In genomic region chr9:123225995-123226394, GRCh38 we compare ENCODE assay signal across 13 cellular contexts. TPM values are rescaled to one million over a fixed set of nuclear protein-coding genes. Genes with fewer than 3 reads are reported as not detected.
DNase-seq lines count a peak whose midpoint lies in the region; ATAC-seq and TF ChIP-seq lines count a peak whose summit lies in the region.
"Had no signal": no experiment of that assay in that cellular context is flagged by ENCODE, and none has a peak within 500 bp of the region (broad histone marks: within the 10 kb centered on the region; RNA-seq: fewer than 3 reads in every experiment).

No MANE protein-coding gene starts in this region.

- H3K4me3 ChIP-seq in MG63 (no peak overlapping the region), tibial nerve (no peak overlapping the region)
- H3K4me3 ChIP-seq: A549, pancreas had no signal

- H3K4me1 Mint-ChIP-seq in activated CD4-positive, alpha-beta T cell treated with anti-CD3 and anti-CD28 coated beads for 36 hours, result peaks cover 30% of the 10 kb centered on the region
- H3K4me1 Mint-ChIP-seq in activated CD4-positive, alpha-beta T cell treated with anti-CD3 and anti-CD28 coated beads, Interleukin-2, amount 10 ng/mL, durations not matched to agents 7 days and 5 days, result peaks cover 16% of the 10 kb centered on the region
- H3K4me1 Mint-ChIP-seq in IgD-negative memory B cell, result peaks cover 37 to 46% (median 40%) of the 10 kb centered on the region in 3 donors
- H3K4me1 Mint-ChIP-seq in activated T-helper 1 cell treated with anti-CD3 and anti-CD28 coated beads, Interleukin-12 subunit alpha, Interleukin-12 subunit beta, Interleukin-2, Interleukin-4 antibody, amounts not matched to agents 30 ng/mL and 10 ng/mL and 1 ng/mL, durations not matched to agents 14 hours and 24 hours and 36 hours (ENCODE audit: low read depth), result peaks cover 23% of the 10 kb centered on the region

- no peaks in the 10 kb centered on the region for H3K9me3 Mint-ChIP-seq in activated CD4-positive, alpha-beta T cell treated with anti-CD3 and anti-CD28 coated beads for 36 hours (ENCODE audit: low read depth)
- no peaks in the 10 kb centered on the region for H3K9me3 Mint-ChIP-seq in activated CD4-positive, alpha-beta T cell treated with anti-CD3 and anti-CD28 coated beads, Interleukin-2, amount 10 ng/mL, durations not matched to agents 7 days and 5 days
- H3K9me3 Mint-ChIP-seq in IgD-negative memory B cell, result no peaks in the 10 kb centered on the region
- no peaks in the 10 kb centered on the region for H3K9me3 Mint-ChIP-seq in activated T-helper 1 cell treated with anti-CD3 and anti-CD28 coated beads, Interleukin-12 subunit alpha, Interleukin-12 subunit beta, Interleukin-2, Interleukin-4 antibody, amounts not matched to agents 30 ng/mL and 10 ng/mL and 1 ng/mL, durations not matched to agents 14 hours and 24 hours and 36 hours
- H3K9me3 Mint-ChIP-seq: endodermal cell, HFFc6, type B pancreatic cell had no signal

- no peaks in the 10 kb centered on the region for H3K27me3 Mint-ChIP-seq in activated CD4-positive, alpha-beta T cell treated with anti-CD3 and anti-CD28 coated beads for 36 hours
- H3K27me3 Mint-ChIP-seq in activated CD4-positive, alpha-beta T cell treated with anti-CD3 and anti-CD28 coated beads, Interleukin-2, amount 10 ng/mL, durations not matched to agents 7 days and 5 days, result no peaks in the 10 kb centered on the region
- no peaks in the 10 kb centered on the region for H3K27me3 Mint-ChIP-seq in IgD-negative memory B cell
- H3K27me3 Mint-ChIP-seq in activated T-helper 1 cell treated with anti-CD3 and anti-CD28 coated beads, Interleukin-12 subunit alpha, Interleukin-12 subunit beta, Interleukin-2, Interleukin-4 antibody, amounts not matched to agents 30 ng/mL and 10 ng/mL and 1 ng/mL, durations not matched to agents 14 hours and 24 hours and 36 hours (ENCODE audit: insufficient read depth), result no peaks in the 10 kb centered on the region
- H3K27me3 Mint-ChIP-seq: type B pancreatic cell had no signal

- peak overlapping the region; percentile 86 for H3K27ac Mint-ChIP-seq in activated CD4-positive, alpha-beta T cell treated with anti-CD3 and anti-CD28 coated beads for 36 hours
- no peak overlapping the region for H3K27ac Mint-ChIP-seq in activated CD4-positive, alpha-beta T cell treated with anti-CD3 and anti-CD28 coated beads, Interleukin-2, amount 10 ng/mL, durations not matched to agents 7 days and 5 days
- peak overlapping the region; percentile 52 to 72 (median 60) for H3K27ac Mint-ChIP-seq in IgD-negative memory B cell
- H3K27ac Mint-ChIP-seq in activated T-helper 1 cell treated with anti-CD3 and anti-CD28 coated beads, Interleukin-12 subunit alpha, Interleukin-12 subunit beta, Interleukin-2, Interleukin-4 antibody, amounts not matched to agents 30 ng/mL and 10 ng/mL and 1 ng/mL, durations not matched to agents 14 hours and 24 hours and 36 hours, result peak overlapping the region; percentile 13
- H3K27ac Mint-ChIP-seq: endodermal cell, HFFc6, type B pancreatic cell had no signal

- H3K9me3 ChIP-seq in MG63 (no peaks in the 10 kb centered on the region), tibial nerve (no peaks in the 10 kb centered on the region)
- H3K9me3 ChIP-seq: A549, pancreas had no signal

- no peaks in the 10 kb centered on the region for H3K4me1 ChIP-seq in tibial nerve
- H3K4me1 ChIP-seq: A549, pancreas had no signal

- CTCF ChIA-PET in activated CD4-positive, alpha-beta T cell treated with anti-CD3 and anti-CD28 coated beads for 36 hours (lab: Charles Lee), result interaction anchor here (0.8 to 3.1 kb wide), 12 partner anchors 8 to 151 kb away, joined by 3 to 17 read pairs (median 4); no protein-coding TSS in a partner anchor
- CTCF ChIA-PET in activated CD4-positive, alpha-beta T cell treated with anti-CD3 and anti-CD28 coated beads, Interleukin-2, amount 10 ng/mL, durations not matched to agents 7 days and 5 days (lab: Charles Lee), result interaction anchor here (0.9 to 1.0 kb wide), 2 partner anchors 54 to 129 kb away, joined by 3 read pairs; no protein-coding TSS in a partner anchor

- no peaks in the 10 kb centered on the region for H3K27me3 ChIP-seq in MG63
- H3K27me3 ChIP-seq in tibial nerve, result no peaks in the 10 kb centered on the region
- H3K27me3 ChIP-seq: pancreas had no signal

- peak; percentile 73 for ATAC-seq in activated CD4-positive, alpha-beta T cell treated with anti-CD3 and anti-CD28 coated beads for 36 hours
- no peak for ATAC-seq in HG03378 (IDR thresholded peaks at IDR 0.05; ENCODE audit: unreplicated experiment)

- TF ChIP-seq POLR2A in tibial nerve (IDR thresholded peaks at IDR 0.05), result no peak

- intact Hi-C loops in activated CD4-positive, alpha-beta T cell treated with anti-CD3 and anti-CD28 coated beads for 36 hours (cut with DNase I, micrococcal nuclease), result loop anchor here (1.0 to 10.0 kb wide), 14 partner anchors 21 to 979 kb away; partner anchors contain the start of genes STRBP (in 2 of the 2), MRRF (in 1 of the 2), RABGAP1 (in 1 of the 2) and RBM18 (in 1 of the 2)
- intact Hi-C loops in activated T-helper 1 cell treated with anti-CD3 and anti-CD28 coated beads, Interleukin-12 subunit alpha, Interleukin-12 subunit beta, Interleukin-2, Interleukin-4 antibody, amounts not matched to agents 30 ng/mL and 10 ng/mL and 1 ng/mL, durations not matched to agents 14 hours and 24 hours and 36 hours (cut with micrococcal nuclease), result loop anchor here (1.0 to 10.0 kb wide), 14 partner anchors 42 to 979 kb away; partner anchors contain the start of genes PDCL, RC3H2, STRBP and ZBTB26

- POLR2A ChIA-PET in activated CD4-positive, alpha-beta T cell treated with anti-CD3 and anti-CD28 coated beads for 36 hours (lab: Charles Lee), result interaction anchor here (0.6 to 1.0 kb wide), 3 partner anchors 33 to 321 kb away, joined by 3 to 9 read pairs (median 3); partner anchors contain the start of genes RC3H2 and ZBTB6
- POLR2A ChIA-PET in activated CD4-positive, alpha-beta T cell treated with anti-CD3 and anti-CD28 coated beads, Interleukin-2, amount 10 ng/mL, durations not matched to agents 7 days and 5 days (lab: Charles Lee), result no interaction called here

- peak overlapping the region; percentile 27 for H3K4me3 Mint-ChIP-seq in activated CD4-positive, alpha-beta T cell treated with anti-CD3 and anti-CD28 coated beads for 36 hours
- H3K4me3 Mint-ChIP-seq in activated CD4-positive, alpha-beta T cell treated with anti-CD3 and anti-CD28 coated beads, Interleukin-2, amount 10 ng/mL, durations not matched to agents 7 days and 5 days, result no peak overlapping the region
- peak overlapping the region in 1 of 4 donors; percentile 74 for H3K4me3 Mint-ChIP-seq in IgD-negative memory B cell
- peak overlapping the region; percentile 24 for H3K4me3 Mint-ChIP-seq in activated T-helper 1 cell treated with anti-CD3 and anti-CD28 coated beads, Interleukin-12 subunit alpha, Interleukin-12 subunit beta, Interleukin-2, Interleukin-4 antibody, amounts not matched to agents 30 ng/mL and 10 ng/mL and 1 ng/mL, durations not matched to agents 14 hours and 24 hours and 36 hours
- H3K4me3 Mint-ChIP-seq: endodermal cell, HFFc6, type B pancreatic cell had no signal

- DNase-seq in activated CD4-positive, alpha-beta T cell treated with anti-CD3 and anti-CD28 coated beads for 36 hours, result no peak
- DNase-seq in activated CD4-positive, alpha-beta T cell treated with anti-CD3 and anti-CD28 coated beads, Interleukin-2, amount 10 ng/mL, durations not matched to agents 7 days and 5 days, result no peak
- DNase-seq in activated T-helper 1 cell treated with anti-CD3 and anti-CD28 coated beads, Interleukin-12 subunit alpha, Interleukin-12 subunit beta, Interleukin-2, Interleukin-4 antibody, amounts not matched to agents 30 ng/mL and 10 ng/mL and 1 ng/mL, durations not matched to agents 14 hours and 24 hours and 36 hours (ENCODE audit: low spot score), result no peak
- DNase-seq in kidney tubule cell (ENCODE audit: low spot score) (peak; percentile 18), MG63 (no peak), tibial nerve (ENCODE audit: low spot score in 2 of 2) (no peak)
- DNase-seq: pancreas had no signal

- no peak for TF ChIP-seq CTCF in tibial nerve (IDR thresholded peaks at IDR 0.05)

- H3K36me3 Mint-ChIP-seq in activated CD4-positive, alpha-beta T cell treated with anti-CD3 and anti-CD28 coated beads for 36 hours (ENCODE audit: low read depth), result peaks cover 8% of the 10 kb centered on the region
- H3K36me3 Mint-ChIP-seq in activated CD4-positive, alpha-beta T cell treated with anti-CD3 and anti-CD28 coated beads, Interleukin-2, amount 10 ng/mL, durations not matched to agents 7 days and 5 days (ENCODE audit: low read depth), result no peaks in the 10 kb centered on the region
- peaks cover 3% of the 10 kb centered on the region for H3K36me3 Mint-ChIP-seq in IgD-negative memory B cell
- H3K36me3 Mint-ChIP-seq in activated T-helper 1 cell treated with anti-CD3 and anti-CD28 coated beads, Interleukin-12 subunit alpha, Interleukin-12 subunit beta, Interleukin-2, Interleukin-4 antibody, amounts not matched to agents 30 ng/mL and 10 ng/mL and 1 ng/mL, durations not matched to agents 14 hours and 24 hours and 36 hours (ENCODE audit: low read depth), result no peaks in the 10 kb centered on the region

- H3K36me3 ChIP-seq in MG63, result no peaks in the 10 kb centered on the region
- H3K36me3 ChIP-seq in tibial nerve, result no peaks in the 10 kb centered on the region
- H3K36me3 ChIP-seq: pancreas had no signal

- H3K27ac ChIP-seq in tibial nerve, result no peak overlapping the region
- H3K27ac ChIP-seq: A549, pancreas had no signal

- TF ChIP-seq EP300 in tibial nerve (IDR thresholded peaks at IDR 0.05), result no peak

- 87 to 93% methylated on average over 4 of the region's 4 CpGs for WGBS in tibial nerve, 2 donors

RNA-seq across cellular contexts. Expression of gene STRBP, which starts 42.4 kb away (rescaled TPM):
- total RNA-seq in activated CD4-positive, alpha-beta T cell treated with anti-CD3 and anti-CD28 coated beads for 36 hours, result 10 to 100 TPM; 31.6 to 34.8 TPM
- total RNA-seq in activated CD4-positive, alpha-beta T cell treated with anti-CD3 and anti-CD28 coated beads, Interleukin-2, amount 10 ng/mL, durations not matched to agents 7 days and 5 days, result 10 to 100 TPM; 16.8 to 20.1 TPM
- polyA plus RNA-seq in IgD-negative memory B cell, result 78.0 TPM
- 22.1 and 24.2 TPM in 2 replicates for total RNA-seq in activated T-helper 1 cell treated with anti-CD3 and anti-CD28 coated beads, Interleukin-12 subunit alpha, Interleukin-12 subunit beta, Interleukin-2, Interleukin-4 antibody, amounts not matched to agents 30 ng/mL and 10 ng/mL and 1 ng/mL, durations not matched to agents 14 hours and 24 hours and 36 hours
- 8.1 and 8.6 TPM in 2 replicates for total RNA-seq in MG63 (2014; rRNA removed; shearing (Covaris generic); ENCODE audit: low replicate concordance)
- total RNA-seq in tibial nerve, result 10 to 100 TPM in 1 of 4 donors, 1 to 10 TPM in 3; 3.5 to 20.4 (median 4.9) TPM
